ENCODE assay signal across 8 cellular contexts in genomic region chr6:26020983-26021349, GRCh38. TPM values are rescaled to one million over a fixed set of nuclear protein-coding genes. Genes with fewer than 3 reads are reported as not detected.
DNase-seq lines count a peak whose midpoint lies in the region; ATAC-seq and TF ChIP-seq lines count a peak whose summit lies in the region.

No MANE protein-coding gene starts in this region.

- H3K4me3 ChIP-seq in AG09309 (ENCODE audit: control insufficient read depth, low read depth, low read length) (peak overlapping the region; percentile 67), WI38 (ENCODE audit: low read depth, low read length) (peak overlapping the region; percentile 72), duodenal mucosa (ENCODE audit: low read depth in 1 of 2, low read length in 2 of 2) (peak overlapping the region; percentile 85 to 88)

- ATAC-seq in GM19328 (IDR thresholded peaks at IDR 0.05; ENCODE audit: unreplicated experiment) (peak; percentile 10), HG03457 (IDR thresholded peaks at IDR 0.05; ENCODE audit: unreplicated experiment) (peak; percentile 5)

- H3K27me3 ChIP-seq in duodenal mucosa (ENCODE audit: control insufficient read depth in 1 of 2, insufficient read depth in 2 of 2, low read length in 2 of 2), result no peaks in the 10 kb centered on the region

- in situ Hi-C loops in G401 (cut with HindIII; ENCODE audit: low sequenced_read_pairs), result no loop called here

- no peaks in the 10 kb centered on the region for H3K36me3 ChIP-seq in duodenal mucosa (ENCODE audit: control insufficient read depth in 1 of 2, insufficient read depth in 2 of 2, low read length in 2 of 2)

- DNase-seq in AG09309 (ENCODE audit: low read depth) (no peak), lung microvascular endothelial cell (ENCODE audit: low read depth in 2 of 2) (peak; percentile 66 to 73), G401 (ENCODE audit: low spot score) (no peak)
- peak; percentile 36 for DNase-seq in stimulated activated naive CD4-positive, alpha-beta T cell treated with Interleukin-2 at 50 U/mL for 16 hours (lab: John Stamatoyannopoulos, UW)

- peak overlapping the region; percentile 92 to 94 for H3K9ac ChIP-seq in duodenal mucosa (ENCODE audit: low read depth in 1 of 2, low read length in 2 of 2)

- no peaks in the 10 kb centered on the region for H3K9me3 ChIP-seq in duodenal mucosa (ENCODE audit: control insufficient read depth in 1 of 2, low read length in 2 of 2)

- peaks cover 9 to 14% of the 10 kb centered on the region in 2 donors for H3K4me1 ChIP-seq in duodenal mucosa (ENCODE audit: control insufficient read depth in 1 of 2, insufficient read depth in 2 of 2, low read length in 2 of 2)

- no peak for TF ChIP-seq CTCF in AG09309 (IDR thresholded peaks at IDR 0.05; ENCODE audit: control insufficient read depth, insufficient read depth, low read depth, low read length, missing control alignments)
- no peak for TF ChIP-seq CTCF in WI38 (IDR thresholded peaks at IDR 0.05; ENCODE audit: low read depth, low read length)

- peak overlapping the region; percentile 98 for H3K27ac ChIP-seq in duodenal mucosa (ENCODE audit: low read depth, low read length)

RNA-seq across cellular contexts. Expression of gene TRIM38, which starts 58.4 kb away (rescaled TPM):
- total RNA-seq in lung microvascular endothelial cell, result 4.8 and 5.9 TPM in 2 replicates
- 0.03 and 0.06 TPM in 2 replicates for total RNA-seq in G401 (2014; rRNA removed; shearing (Covaris generic))

Comparison
In these comparisons a context has a peak if more than half of its experiments do, and no peak if none do; other contexts are left out.
1. DNase-seq: peak in lung microvascular endothelial cell (2 of 2) and stimulated activated naive CD4-positive, alpha-beta T cell treated with Interleukin-2 at 50 U/mL for 16 hours (single experiment); none in AG09309 (single experiment) and G401 (single experiment).
2. Peak in every context shown above with its lines, with median percentiles within 50 percentile points of each other: H3K4me3 ChIP-seq.